Comparison of ENCODE assay signal across 34 cellular contexts in the genomic region with DNA sequence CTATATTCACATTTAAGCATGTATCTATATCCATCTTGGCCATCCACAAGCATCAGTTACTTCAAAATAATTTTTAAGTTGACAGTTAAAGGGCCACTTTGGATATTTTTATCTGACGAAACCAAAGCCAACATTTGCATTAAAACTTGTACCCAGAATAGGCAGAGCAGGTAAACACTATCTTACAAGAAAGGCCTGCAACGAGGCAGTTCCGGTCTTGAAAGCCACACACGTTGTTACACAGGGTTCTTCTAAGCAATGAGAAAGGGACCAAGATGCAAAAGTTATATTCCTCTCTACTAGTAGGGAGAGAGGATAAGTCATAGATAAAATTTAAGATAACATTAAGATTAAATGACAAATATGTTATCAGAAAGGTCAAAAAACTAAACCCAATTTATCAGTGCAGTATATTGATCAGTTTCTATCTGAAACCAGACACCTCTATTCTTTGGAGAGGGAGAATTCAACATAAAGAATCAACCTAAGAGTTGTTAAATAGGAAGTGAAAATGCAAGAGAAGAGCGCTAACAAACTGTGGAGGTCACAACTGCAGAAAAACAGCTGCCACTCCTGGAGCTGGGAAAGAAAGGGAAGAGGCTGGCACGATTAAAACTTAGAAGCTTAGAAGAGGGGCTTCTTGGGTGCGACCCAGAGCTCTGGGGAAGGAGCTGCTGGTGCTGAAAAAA.
"Had no signal": no experiment of that assay in that cellular context is flagged by ENCODE, and none has a peak within 500 bp of the region (broad histone marks: within the 10 kb centered on the region; RNA-seq: fewer than 3 reads in every experiment).

No MANE protein-coding gene starts in this region.

- H3K4me1 Mint-ChIP-seq: activated CD4-positive, alpha-beta memory T cell treated with anti-CD3 and anti-CD28 coated beads, Interleukin-2, amount 10 ng/mL, durations not matched to agents 7 days and 5 days; activated CD8-positive, alpha-beta memory T cell treated with anti-CD3 and anti-CD28 coated beads, Interleukin-2, amount 10 ng/mL, durations not matched to agents 7 days and 5 days; activated naive CD4-positive, alpha-beta T cell treated with anti-CD3 and anti-CD28 coated beads, Interleukin-2, amount 10 ng/mL, durations not matched to agents 7 days and 5 days had no signal

- H3K4me2 ChIP-seq: PC-9 had no signal

- H3K27ac Mint-ChIP-seq: activated CD4-positive, alpha-beta memory T cell treated with anti-CD3 and anti-CD28 coated beads, Interleukin-2, amount 10 ng/mL, durations not matched to agents 7 days and 5 days; activated CD8-positive, alpha-beta memory T cell treated with anti-CD3 and anti-CD28 coated beads, Interleukin-2, amount 10 ng/mL, durations not matched to agents 7 days and 5 days; activated naive CD4-positive, alpha-beta T cell treated with anti-CD3 and anti-CD28 coated beads, Interleukin-2, amount 10 ng/mL, durations not matched to agents 7 days and 5 days; activated naive CD8-positive, alpha-beta T cell had no signal

- H3K27me3 Mint-ChIP-seq: activated CD4-positive, alpha-beta memory T cell treated with anti-CD3 and anti-CD28 coated beads, Interleukin-2, amount 10 ng/mL, durations not matched to agents 7 days and 5 days; activated CD8-positive, alpha-beta memory T cell treated with anti-CD3 and anti-CD28 coated beads, Interleukin-2, amount 10 ng/mL, durations not matched to agents 7 days and 5 days; activated naive CD4-positive, alpha-beta T cell treated with anti-CD3 and anti-CD28 coated beads, Interleukin-2, amount 10 ng/mL, durations not matched to agents 7 days and 5 days; activated naive CD8-positive, alpha-beta T cell had no signal

- H3K27me3 ChIP-seq: brain microvascular endothelial cell had no signal

- H3K4me3 Mint-ChIP-seq: activated CD4-positive, alpha-beta memory T cell treated with anti-CD3 and anti-CD28 coated beads, Interleukin-2, amount 10 ng/mL, durations not matched to agents 7 days and 5 days; activated CD8-positive, alpha-beta memory T cell treated with anti-CD3 and anti-CD28 coated beads, Interleukin-2, amount 10 ng/mL, durations not matched to agents 7 days and 5 days; activated naive CD4-positive, alpha-beta T cell treated with anti-CD3 and anti-CD28 coated beads, Interleukin-2, amount 10 ng/mL, durations not matched to agents 7 days and 5 days; activated naive CD8-positive, alpha-beta T cell had no signal

- FAIRE-seq: colon, RCC 7860 had no signal

- ATAC-seq: activated CD8-positive, alpha-beta memory T cell treated with anti-CD3 and anti-CD28 coated beads, Interleukin-2, amount 10 ng/mL, durations not matched to agents 7 days and 5 days; Right ventricle myocardium inferior; SK-N-SH treated with all-trans-retinoic acid at 6 μM for 48 hours had no signal

- H3K36me3 ChIP-seq: brain microvascular endothelial cell, WERI-Rb-1 had no signal

- H3K4me3 ChIP-seq: PC-9 had no signal

- H2AFZ ChIP-seq: PC-9 had no signal

- H3K27ac ChIP-seq: brain microvascular endothelial cell, PC-9, RWPE1, WERI-Rb-1 had no signal

- DNase-seq: activated CD4-positive, alpha-beta memory T cell treated with anti-CD3 and anti-CD28 coated beads, Interleukin-2, amount 10 ng/mL, durations not matched to agents 7 days and 5 days; activated CD4-positive, alpha-beta T cell treated with anti-CD3 and anti-CD28 coated beads for 1 hour; activated CD4-positive, alpha-beta T cell treated with anti-CD3 and anti-CD28 coated beads for 48 hours; activated CD4-positive, CD25-positive, alpha-beta regulatory T cell; activated CD8-positive, alpha-beta memory T cell treated with anti-CD3 and anti-CD28 coated beads for 24 hours; activated CD8-positive, alpha-beta memory T cell treated with anti-CD3 and anti-CD28 coated beads, Interleukin-2, amount 10 ng/mL, durations not matched to agents 7 days and 5 days; activated CD8-positive, alpha-beta memory T cell treated with anti-CD3 and anti-CD28 coated beads, Interleukin-2, amount 50 U/mL, for 48 hours; activated effector memory CD4-positive, alpha-beta T cell treated with Interleukin-2 at 50 U/mL for 16 hours; activated naive CD4-positive, alpha-beta T cell treated with anti-CD3 and anti-CD28 coated beads, Interleukin-2, amount 10 ng/mL, durations not matched to agents 7 days and 5 days; activated T-cell treated with anti-CD3 and anti-CD28 coated beads, Interleukin-2, amount 50 U/mL, for 48 hours; amniotic stem cell; aorta; central memory CD4-positive, alpha-beta T cell; NCI-H1048; NCI-H1436 treated with DMSO at 0.1 percent for 48 hours; NCI-H1694 treated with DMSO at 0.1 percent for 48 hours; NCI-H2029; NCI-H510A; NCI-H69; NK-92 treated with Interleukin-12 subunit alpha and Interleukin-12 subunit beta, amount 100 ng/mL, for 24 hours; SIG-M5; SW 1271; T-helper 1 cell; T-helper 2 cell; T-helper 9 cell; WERI-Rb-1 had no signal

- H3K36me3 Mint-ChIP-seq: activated CD8-positive, alpha-beta memory T cell treated with anti-CD3 and anti-CD28 coated beads, Interleukin-2, amount 10 ng/mL, durations not matched to agents 7 days and 5 days; activated naive CD4-positive, alpha-beta T cell treated with anti-CD3 and anti-CD28 coated beads, Interleukin-2, amount 10 ng/mL, durations not matched to agents 7 days and 5 days; activated naive CD8-positive, alpha-beta T cell had no signal
